ENCODE assay signal across 9 cellular contexts in genomic region chr11:11036185-11037161, GRCh38.
A peak's percentile ranks its signal among the peaks of the same experiment; 100 is the strongest.
DNase-seq lines count a peak whose midpoint lies in the region; ATAC-seq, FAIRE-seq and TF ChIP-seq lines count a peak whose summit lies in the region.
"Had no signal": no experiment of that assay in that cellular context is flagged by ENCODE, and none has a peak within 500 bp of the region (broad histone marks: within the 10 kb centered on the region; RNA-seq: fewer than 3 reads in every experiment).

No MANE protein-coding gene starts in this region.

- intact Hi-C loops in gastrocnemius medialis (cut with DNase I; ENCODE audit: low total_unique reads): loop anchor here (1.0 to 2.0 kb wide), 4 partner anchors 42 to 751 kb away; no protein-coding TSS in a partner anchor

- peak in 3 of 5 experiments; percentile 10 to 75 (median 24) for DNase-seq in T-helper 2 cell
- no peak for DNase-seq in T-helper 2 cell treated with Interferon-gamma antibody and Interleukin-4, amounts not matched to agents 5 μg/mL and 100 μg/mL, for 36 hours (ENCODE audit: low spot score)
- DNase-seq in NCI-H526 (lab: John Stamatoyannopoulos, UW): peak; percentile 59 to 90
- peak; percentile 52 for DNase-seq in astrocyte (ENCODE audit: low read depth)
- peak; percentile 91 for DNase-seq in hepatocyte (ENCODE audit: low spot score)
- peak; percentile 27 to 39 for DNase-seq in gastrocnemius medialis

- no peak overlapping the region for H3K9ac ChIP-seq in astrocyte (ENCODE audit: low read length)

- peaks cover 3% of the 10 kb centered on the region for H3K27me3 Mint-ChIP-seq in T-helper 2 cell treated with Interferon-gamma antibody and Interleukin-4, amounts not matched to agents 5 μg/mL and 100 μg/mL, for 36 hours (ENCODE audit: low read depth)
- peaks cover 12% of the 10 kb centered on the region for H3K27me3 Mint-ChIP-seq in astrocyte (ENCODE audit: low read depth, unreplicated experiment)

- H3K9me2 ChIP-seq in hepatocyte (replicated peaks; ENCODE audit: insufficient read depth): no peaks in the 10 kb centered on the region

- ATAC-seq in HG02852 (IDR thresholded peaks at IDR 0.05; ENCODE audit: unreplicated experiment): peak; percentile 51
- ATAC-seq in gastrocnemius medialis: peak; percentile 65 to 78
- ATAC-seq in GM21786 (IDR thresholded peaks at IDR 0.05; ENCODE audit: unreplicated experiment): no peak

- no peaks in the 10 kb centered on the region for H3K4me1 Mint-ChIP-seq in T-helper 2 cell treated with Interferon-gamma antibody and Interleukin-4, amounts not matched to agents 5 μg/mL and 100 μg/mL, for 36 hours (ENCODE audit: low read depth)
- H3K4me1 Mint-ChIP-seq in astrocyte (ENCODE audit: low read depth, unreplicated experiment): peaks cover 9% of the 10 kb centered on the region

- in situ Hi-C loops in gastrocnemius medialis (cut with MboI; ENCODE audit: low sequenced_read_pairs in 4 of 4): loop anchor here in 3 of 4 donors (25.0 kb wide), 2 partner anchors 226 to 1001 kb away; no protein-coding TSS in a partner anchor

- H3K4me3 ChIP-seq in astrocyte (ENCODE audit: insufficient read depth, low read depth, low read length): no peak overlapping the region
- no peak overlapping the region for H3K4me3 ChIP-seq in hepatocyte
- H3K4me3 ChIP-seq in gastrocnemius medialis: no peak overlapping the region

- no peaks in the 10 kb centered on the region for H4K20me1 ChIP-seq in astrocyte (ENCODE audit: insufficient read depth, low read length)
- H4K20me1 ChIP-seq in hepatocyte (ENCODE audit: insufficient read depth, poor library complexity, severe bottlenecking): no peaks in the 10 kb centered on the region

- no peak overlapping the region for H3K27ac Mint-ChIP-seq in T-helper 2 cell treated with Interferon-gamma antibody and Interleukin-4, amounts not matched to agents 5 μg/mL and 100 μg/mL, for 36 hours
- H3K27ac Mint-ChIP-seq in astrocyte (ENCODE audit: unreplicated experiment): no peak overlapping the region
- H3K27ac Mint-ChIP-seq: stimulated activated naive CD8-positive, alpha-beta T cell treated with anti-CD3 and anti-CD28 coated beads, Interleukin-15, Interleukin-2, amounts not matched to agents 100 ng/mL and 50 ng/mL, for 24 hours had no signal

- no peak overlapping the region for H3K4me3 Mint-ChIP-seq in T-helper 2 cell treated with Interferon-gamma antibody and Interleukin-4, amounts not matched to agents 5 μg/mL and 100 μg/mL, for 36 hours
- H3K4me3 Mint-ChIP-seq in astrocyte (ENCODE audit: unreplicated experiment): no peak overlapping the region
- H3K4me3 Mint-ChIP-seq: stimulated activated naive CD8-positive, alpha-beta T cell treated with anti-CD3 and anti-CD28 coated beads, Interleukin-15, Interleukin-2, amounts not matched to agents 100 ng/mL and 50 ng/mL, for 24 hours had no signal

- no peak for FAIRE-seq in astrocyte (lab: Jason Lieb, UNC)

- H3K9me3 ChIP-seq in astrocyte (ENCODE audit: insufficient read depth, low read depth, low read length) (no peaks in the 10 kb centered on the region), hepatocyte (ENCODE audit: low read depth) (no peaks in the 10 kb centered on the region), gastrocnemius medialis (no peaks in the 10 kb centered on the region)

- no peaks in the 10 kb centered on the region for H3K36me3 Mint-ChIP-seq in T-helper 2 cell treated with Interferon-gamma antibody and Interleukin-4, amounts not matched to agents 5 μg/mL and 100 μg/mL, for 36 hours (ENCODE audit: low read depth)
- H3K36me3 Mint-ChIP-seq in astrocyte (ENCODE audit: low read depth, unreplicated experiment): no peaks in the 10 kb centered on the region

- H3K4me2 ChIP-seq in astrocyte (ENCODE audit: low read length) (no peak overlapping the region), hepatocyte (no peak overlapping the region)

- TF ChIP-seq CTCF in astrocyte (IDR thresholded peaks at IDR 0.05; ENCODE audit: insufficient read depth, low read depth, low read length) (peak; percentile 66), hepatocyte (IDR thresholded peaks at IDR 0.05; ENCODE audit: poor library complexity) (peak; percentile 78), gastrocnemius medialis (IDR thresholded peaks at IDR 0.05 in 4 of 5, conservative IDR thresholded peaks at IDR 0.05 in 1 of 5) (peak; percentile 70 to 79 (median 76))

- no peak overlapping the region for H2AFZ ChIP-seq in astrocyte (ENCODE audit: low read depth, low read length)
- no peak overlapping the region for H2AFZ ChIP-seq in hepatocyte

- no peaks in the 10 kb centered on the region for H3K9me3 Mint-ChIP-seq in T-helper 2 cell treated with Interferon-gamma antibody and Interleukin-4, amounts not matched to agents 5 μg/mL and 100 μg/mL, for 36 hours
- no peaks in the 10 kb centered on the region for H3K9me3 Mint-ChIP-seq in astrocyte (ENCODE audit: unreplicated experiment)
- H3K9me3 Mint-ChIP-seq: stimulated activated naive CD8-positive, alpha-beta T cell treated with anti-CD3 and anti-CD28 coated beads, Interleukin-15, Interleukin-2, amounts not matched to agents 100 ng/mL and 50 ng/mL, for 24 hours had no signal

- no peaks in the 10 kb centered on the region for H3K27me3 ChIP-seq in astrocyte (ENCODE audit: insufficient read depth, low read length)
- H3K27me3 ChIP-seq in hepatocyte: no peaks in the 10 kb centered on the region
- H3K27me3 ChIP-seq in gastrocnemius medialis: no peaks in the 10 kb centered on the region

- WGBS in hepatocyte (ENCODE audit: low lambda C conversion rate, missing lambda C conversion rate): 73% methylated on average over 4 of the region's 4 CpGs

- H3K79me2 ChIP-seq in astrocyte (ENCODE audit: insufficient read depth, low read length) (no peaks in the 10 kb centered on the region), hepatocyte (no peaks in the 10 kb centered on the region)

- TF ChIP-seq POLR2A in gastrocnemius medialis (IDR thresholded peaks at IDR 0.05): no peak

- H3K4me1 ChIP-seq in astrocyte (ENCODE audit: insufficient read depth, low read length) (no peaks in the 10 kb centered on the region), hepatocyte (ENCODE audit: insufficient read depth) (peaks cover 12% of the 10 kb centered on the region), gastrocnemius medialis (peaks cover 22 to 26% of the 10 kb centered on the region in 2 donors)

- no peaks in the 10 kb centered on the region for H3K36me3 ChIP-seq in astrocyte (ENCODE audit: insufficient read depth, low read length)
- H3K36me3 ChIP-seq in hepatocyte (replicated peaks; ENCODE audit: insufficient read depth, low read depth): no peaks in the 10 kb centered on the region
- H3K36me3 ChIP-seq in gastrocnemius medialis: no peaks in the 10 kb centered on the region

- H3K27ac ChIP-seq in astrocyte (ENCODE audit: low read depth, low read length): no peak overlapping the region
- H3K27ac ChIP-seq in hepatocyte: no peak overlapping the region
- H3K27ac ChIP-seq in gastrocnemius medialis: peak overlapping the region in 2 of 4 donors; percentile 80 to 88
